ENCODE assay signal across 2 cellular contexts in genomic region chr5:138305797-138306196, GRCh38.
TF ChIP-seq lines count a peak whose summit lies in the region.

No MANE protein-coding gene starts in this region.

TF ChIP-seq in GM12891, 5 proteins besides CTCF, POLR2A, EP300 and RAD21:
- TF ChIP-seq SPI1 (IDR thresholded peaks at IDR 0.05; ENCODE audit: low read depth, low read length), result no peak

TF ChIP-seq in K562, 482 proteins besides CTCF, POLR2A, EP300 and RAD21:
- TF ChIP-seq HSF4 (CRISPR knock-in tag; IDR thresholded peaks at IDR 0.05; ENCODE audit: borderline replicate concordance), result no peak
- TF ChIP-seq HMG20B (CRISPR knock-in tag; IDR thresholded peaks at IDR 0.05), result no peak
- peak; percentile 47 for TF ChIP-seq NFE2 (IDR thresholded peaks at IDR 0.05; ENCODE audit: low read depth)
- TF ChIP-seq NFIC (IDR thresholded peaks at IDR 0.05), result peak; percentile 91
- TF ChIP-seq ZNF133 (CRISPR knock-in tag; IDR thresholded peaks at IDR 0.05), result no peak
- no peak for TF ChIP-seq SIN3A (IDR thresholded peaks at IDR 0.05; ENCODE audit: borderline replicate concordance in 2 of 2, control insufficient read depth in 1 of 2, low read depth in 2 of 2, low read length in 2 of 2)
TF ChIP-seq in K562: peak in this region for 2.
